In the genomic region with DNA sequence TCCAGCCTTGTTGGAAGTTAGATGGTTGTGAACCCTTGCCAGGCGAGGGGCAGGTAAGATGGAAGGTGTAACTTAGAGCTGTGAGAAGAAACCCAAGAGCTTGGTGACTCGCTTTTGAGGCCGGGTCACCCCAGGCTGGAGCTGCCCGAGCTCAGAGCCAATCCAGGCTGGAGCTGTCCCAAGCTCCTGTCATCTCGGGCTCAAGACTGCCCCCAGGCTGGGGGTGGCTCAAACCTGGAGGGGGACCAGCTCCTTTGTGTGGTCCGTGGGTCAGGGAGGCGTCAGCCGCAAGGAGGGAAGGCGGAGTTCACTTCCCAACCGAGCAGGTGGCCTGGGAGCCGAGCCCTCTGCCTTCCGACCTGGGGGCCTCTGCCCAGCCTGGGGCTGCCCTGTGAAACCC, we compare ENCODE assay signal across 13 cellular contexts. TPM values are rescaled to one million over a fixed set of nuclear protein-coding genes. Genes with fewer than 3 reads are reported as not detected.
DNase-seq lines count a peak whose midpoint lies in the region; ATAC-seq and TF ChIP-seq lines count a peak whose summit lies in the region.
"Had no signal": no experiment of that assay in that cellular context is flagged by ENCODE, and none has a peak within 500 bp of the region (broad histone marks: within the 10 kb centered on the region; RNA-seq: fewer than 3 reads in every experiment).

No MANE protein-coding gene starts in this region.

- 0 out of 2 replicates have a peak overlapping the region, but pooled peaks have one; percentile 52 for H3K14ac ChIP-seq in H9 (ENCODE audit: insufficient read depth, low read length)

- no peaks in the 10 kb centered on the region for H3K79me1 ChIP-seq in H9 (ENCODE audit: insufficient read depth, low read depth, low read length, poor library complexity, severe bottlenecking)

- no peak overlapping the region for H3K56ac ChIP-seq in H9 (ENCODE audit: insufficient read length, low read depth, low read length)

- H3K4me1 Mint-ChIP-seq in H9 = peaks cover 41 to 47% of the 10 kb centered on the region in 2 experiments
- peaks cover 5% of the 10 kb centered on the region for H3K4me1 Mint-ChIP-seq in activated T-helper 2 cell treated with anti-CD3 and anti-CD28 coated beads, Interferon-gamma antibody, Interleukin-2, Interleukin-4, amounts not matched to agents 10 μg/mL and 5 μg/mL and 100 μg/mL, durations not matched to agents 14 hours and 24 hours and 36 hours (ENCODE audit: low read depth)

- H3T11ph ChIP-seq in H9 (ENCODE audit: low read length) = no peak overlapping the region

- peak overlapping the region; percentile 92 for H3K4me3 ChIP-seq in smooth muscle cell

- no peak for TF ChIP-seq CTCF in H9 (conservative IDR thresholded peaks at IDR 0.05)
- TF ChIP-seq CTCF in smooth muscle cell (IDR thresholded peaks at IDR 0.05; ENCODE audit: borderline replicate concordance, insufficient read depth, poor library complexity, severe bottlenecking) = no peak
- TF ChIP-seq CTCF in GM13976 (IDR thresholded peaks at IDR 0.05; ENCODE audit: borderline replicate concordance, control extremely low read depth, extremely low read depth, insufficient read depth, missing control alignments) = no peak

- H3K9me3 Mint-ChIP-seq in H9 = peaks cover 0 to 5% of the 10 kb centered on the region in 2 experiments; a peak in 3 of 5 replicates
- no peaks in the 10 kb centered on the region for H3K9me3 Mint-ChIP-seq in activated T-helper 2 cell treated with anti-CD3 and anti-CD28 coated beads, Interferon-gamma antibody, Interleukin-2, Interleukin-4, amounts not matched to agents 10 μg/mL and 5 μg/mL and 100 μg/mL, durations not matched to agents 14 hours and 24 hours and 36 hours
- H3K9me3 Mint-ChIP-seq: activated naive CD4-positive, alpha-beta T cell treated with anti-CD3 and anti-CD28 coated beads, Interleukin-2, amount 50 U/mL, for 72 hours had no signal

- peaks cover 0 to 10% (median 0%) of the 10 kb centered on the region in 3 experiments; a peak in 5 of 7 replicates for H3K36me3 Mint-ChIP-seq in H9 (ENCODE audit: insufficient read depth in 1 of 3, low read depth in 3 of 3)
- no peaks in the 10 kb centered on the region for H3K36me3 Mint-ChIP-seq in activated T-helper 2 cell treated with anti-CD3 and anti-CD28 coated beads, Interferon-gamma antibody, Interleukin-2, Interleukin-4, amounts not matched to agents 10 μg/mL and 5 μg/mL and 100 μg/mL, durations not matched to agents 14 hours and 24 hours and 36 hours (ENCODE audit: low read depth)
- H3K36me3 Mint-ChIP-seq: activated naive CD4-positive, alpha-beta T cell treated with anti-CD3 and anti-CD28 coated beads, Interleukin-2, amount 50 U/mL, for 72 hours had no signal

- H3K4me3 Mint-ChIP-seq in H9 = peak overlapping the region; percentile 52 to 75
- peak overlapping the region; percentile 52 for H3K4me3 Mint-ChIP-seq in activated T-helper 2 cell treated with anti-CD3 and anti-CD28 coated beads, Interferon-gamma antibody, Interleukin-2, Interleukin-4, amounts not matched to agents 10 μg/mL and 5 μg/mL and 100 μg/mL, durations not matched to agents 14 hours and 24 hours and 36 hours (ENCODE audit: low read depth)

- 0 out of 7 replicates have a peak overlapping the region, but pooled peaks of 1 of the 3 experiments have one; percentile 12 for H3K27ac Mint-ChIP-seq in H9
- no peak overlapping the region for H3K27ac Mint-ChIP-seq in activated T-helper 2 cell treated with anti-CD3 and anti-CD28 coated beads, Interferon-gamma antibody, Interleukin-2, Interleukin-4, amounts not matched to agents 10 μg/mL and 5 μg/mL and 100 μg/mL, durations not matched to agents 14 hours and 24 hours and 36 hours
- H3K27ac Mint-ChIP-seq: activated naive CD4-positive, alpha-beta T cell treated with anti-CD3 and anti-CD28 coated beads, Interleukin-2, amount 50 U/mL, for 72 hours had no signal

- no peak overlapping the region for H4K5ac ChIP-seq in H9 (ENCODE audit: insufficient read length, low read depth, low read length)

- no peak overlapping the region for H3K4ac ChIP-seq in H9 (ENCODE audit: low read depth, low read length)

- intact Hi-C loops in activated T-helper 2 cell treated with anti-CD3 and anti-CD28 coated beads, Interferon-gamma antibody, Interleukin-2, Interleukin-4, amounts not matched to agents 10 μg/mL and 5 μg/mL and 100 μg/mL, durations not matched to agents 14 hours and 24 hours and 36 hours (cut with micrococcal nuclease) = no loop called here

- no peak overlapping the region for H4K8ac ChIP-seq in H9 (replicated peaks; ENCODE audit: insufficient read length, low read depth, low read length)

- H3K27me3 ChIP-seq in H9 (ENCODE audit: insufficient read depth, low read length) = peaks cover 2% of the 10 kb centered on the region; the same call in 1 of the 2 replicates
- H3K27me3 ChIP-seq in smooth muscle cell (ENCODE audit: low read depth) = no peaks in the 10 kb centered on the region

- no peaks in the 10 kb centered on the region for H3F3A ChIP-seq in smooth muscle cell (ENCODE audit: low read depth)

- no peak overlapping the region for H2BK15ac ChIP-seq in H9 (ENCODE audit: low read depth, low read length)

- no peaks in the 10 kb centered on the region for H3K36me3 ChIP-seq in smooth muscle cell (ENCODE audit: low read depth)

- no peak overlapping the region for H3K9ac ChIP-seq in H9 (ENCODE audit: extremely low read depth, insufficient read length, low read length)
- no peak overlapping the region for H3K9ac ChIP-seq in smooth muscle cell (ENCODE audit: low read depth)

- peak overlapping the region; percentile 90 for H3K4me2 ChIP-seq in H9 (ENCODE audit: insufficient read depth, insufficient read length, low read length)
- peak overlapping the region; percentile 95 for H3K4me2 ChIP-seq in smooth muscle cell

- no peaks in the 10 kb centered on the region for H3K79me2 ChIP-seq in H9 (ENCODE audit: insufficient read depth, low read length)
- peaks cover 50% of the 10 kb centered on the region for H3K79me2 ChIP-seq in smooth muscle cell (ENCODE audit: low read depth)

- H3K18ac ChIP-seq in H9 (ENCODE audit: insufficient read length, low read depth, low read length) = no peak overlapping the region

- H3K23ac ChIP-seq in H9 (ENCODE audit: insufficient read length, low read depth, low read length) = no peak overlapping the region

- no peak overlapping the region for H2AFZ ChIP-seq in H9 (ENCODE audit: low read length)
- no peak overlapping the region for H2AFZ ChIP-seq in smooth muscle cell (ENCODE audit: low read depth)

- no peak overlapping the region for H3K27ac ChIP-seq in H9 (ENCODE audit: insufficient read length, low read depth, low read length)
- no peak overlapping the region for H3K27ac ChIP-seq in smooth muscle cell (ENCODE audit: low read depth)
- H3K27ac ChIP-seq: epithelial cell of prostate had no signal

- no CpG with 5 or more reads among the region's 12 CpGs for WGBS in H9 (ENCODE audit: extremely low coverage, insufficient read length, low lambda C conversion rate)
- 38% methylated on average over 12 of the region's 12 CpGs for WGBS in smooth muscle cell (ENCODE audit: low lambda C conversion rate)

- H3K23me2 ChIP-seq in H9 (ENCODE audit: insufficient read length, low read depth, low read length, poor library complexity, severe bottlenecking) = peaks cover 15% of the 10 kb centered on the region

- in situ Hi-C loops in GM13976 (cut with MboI; ENCODE audit: low sequenced_read_pairs, unreplicated experiment) = no loop called here

- H3K27me3 Mint-ChIP-seq in H9 (ENCODE audit: low read depth) = peaks cover 17% of the 10 kb centered on the region
- peaks cover 48% of the 10 kb centered on the region for H3K27me3 Mint-ChIP-seq in activated T-helper 2 cell treated with anti-CD3 and anti-CD28 coated beads, Interferon-gamma antibody, Interleukin-2, Interleukin-4, amounts not matched to agents 10 μg/mL and 5 μg/mL and 100 μg/mL, durations not matched to agents 14 hours and 24 hours and 36 hours (ENCODE audit: low read depth)

- peak; percentile 69 for DNase-seq in H9
- DNase-seq in activated T-helper 2 cell treated with anti-CD3 and anti-CD28 coated beads, Interferon-gamma antibody, Interleukin-2, Interleukin-4, amounts not matched to agents 10 μg/mL and 5 μg/mL and 100 μg/mL, durations not matched to agents 14 hours and 24 hours and 36 hours (ENCODE audit: low spot score) = no peak
- DNase-seq in kidney tubule cell (ENCODE audit: low spot score) = peak; percentile 45
- DNase-seq in smooth muscle cell (lab: John Stamatoyannopoulos, UW; ENCODE audit: unreplicated experiment) = no peak
- DNase-seq in GM13976 (ENCODE audit: low spot score) = no peak
- DNase-seq: activated CD4-positive, alpha-beta T cell treated with anti-CD3 and anti-CD28 coated beads for 48 hours; DND-41; Right ventricle myocardium superior; stimulated activated CD8-positive, alpha-beta memory T cell treated with anti-CD3 and anti-CD28 coated beads, Interleukin-4, amount 100 ng/mL, for 48 hours had no signal

- no peak overlapping the region for H2BK20ac ChIP-seq in H9 (ENCODE audit: low read depth, low read length, poor library complexity, severe bottlenecking)

- no peak overlapping the region for H4K91ac ChIP-seq in H9 (ENCODE audit: insufficient read length, low read depth, low read length)

- ATAC-seq in HG03159 (IDR thresholded peaks at IDR 0.05; ENCODE audit: unreplicated experiment) (no peak), HG02588 (IDR thresholded peaks at IDR 0.05; ENCODE audit: unreplicated experiment) (no peak)

- H3K4me1 ChIP-seq in H9 (ENCODE audit: insufficient read depth, low read length) = no peaks in the 10 kb centered on the region; the same call in 1 of the 2 replicates
- H3K4me1 ChIP-seq in smooth muscle cell (ENCODE audit: low read depth) = peaks cover 20% of the 10 kb centered on the region

- H4K20me1 ChIP-seq in H9 (ENCODE audit: control insufficient read depth, insufficient read depth, insufficient read length) (no peaks in the 10 kb centered on the region), smooth muscle cell (ENCODE audit: low read depth) (peaks cover 40% of the 10 kb centered on the region)

- H2BK12ac ChIP-seq in H9 (ENCODE audit: insufficient read length, low read depth, low read length) = no peak overlapping the region

- H2AK5ac ChIP-seq in H9 (ENCODE audit: insufficient read length, low read length) = no peak overlapping the region

- H2BK120ac ChIP-seq in H9 (ENCODE audit: low read depth, low read length, poor library complexity, severe bottlenecking) = no peak overlapping the region

- H2BK5ac ChIP-seq in H9 (ENCODE audit: insufficient read length, low read length) = no peak overlapping the region

- H3K9me3 ChIP-seq in H9 (ENCODE audit: control insufficient read depth, low read depth, low read length) (no peaks in the 10 kb centered on the region), smooth muscle cell (replicated peaks; ENCODE audit: low read depth) (no peaks in the 10 kb centered on the region)

RNA-seq across cellular contexts. Expression of gene HUNK, which starts 2.0 kb away (rescaled TPM):
- total RNA-seq in H9 (2021) (5.7 and 5.8 TPM in 2 replicates), smooth muscle cell (5.5 and 8.6 TPM in 2 replicates)
- 0.43 and 0.55 TPM in 2 replicates for total RNA-seq in activated T-helper 2 cell treated with anti-CD3 and anti-CD28 coated beads, Interferon-gamma antibody, Interleukin-2, Interleukin-4, amounts not matched to agents 10 μg/mL and 5 μg/mL and 100 μg/mL, durations not matched to agents 14 hours and 24 hours and 36 hours
- 7.0 and 11.6 TPM in 2 replicates for polyA plus RNA-seq in smooth muscle cell

Comparison
In these comparisons a context has a peak if more than half of its experiments do, and no peak if none do; other contexts are left out.
1. DNase-seq: peak in H9 (single experiment) and kidney tubule cell (single experiment); none in activated T-helper 2 cell treated with anti-CD3 and anti-CD28 coated beads, Interferon-gamma antibody, Interleukin-2, Interleukin-4, amounts not matched to agents 10 μg/mL and 5 μg/mL and 100 μg/mL, durations not matched to agents 14 hours and 24 hours and 36 hours (single experiment), smooth muscle cell (single experiment) and GM13976 (single experiment).